ENCODE assay signal across 8 cellular contexts in the genomic region with DNA sequence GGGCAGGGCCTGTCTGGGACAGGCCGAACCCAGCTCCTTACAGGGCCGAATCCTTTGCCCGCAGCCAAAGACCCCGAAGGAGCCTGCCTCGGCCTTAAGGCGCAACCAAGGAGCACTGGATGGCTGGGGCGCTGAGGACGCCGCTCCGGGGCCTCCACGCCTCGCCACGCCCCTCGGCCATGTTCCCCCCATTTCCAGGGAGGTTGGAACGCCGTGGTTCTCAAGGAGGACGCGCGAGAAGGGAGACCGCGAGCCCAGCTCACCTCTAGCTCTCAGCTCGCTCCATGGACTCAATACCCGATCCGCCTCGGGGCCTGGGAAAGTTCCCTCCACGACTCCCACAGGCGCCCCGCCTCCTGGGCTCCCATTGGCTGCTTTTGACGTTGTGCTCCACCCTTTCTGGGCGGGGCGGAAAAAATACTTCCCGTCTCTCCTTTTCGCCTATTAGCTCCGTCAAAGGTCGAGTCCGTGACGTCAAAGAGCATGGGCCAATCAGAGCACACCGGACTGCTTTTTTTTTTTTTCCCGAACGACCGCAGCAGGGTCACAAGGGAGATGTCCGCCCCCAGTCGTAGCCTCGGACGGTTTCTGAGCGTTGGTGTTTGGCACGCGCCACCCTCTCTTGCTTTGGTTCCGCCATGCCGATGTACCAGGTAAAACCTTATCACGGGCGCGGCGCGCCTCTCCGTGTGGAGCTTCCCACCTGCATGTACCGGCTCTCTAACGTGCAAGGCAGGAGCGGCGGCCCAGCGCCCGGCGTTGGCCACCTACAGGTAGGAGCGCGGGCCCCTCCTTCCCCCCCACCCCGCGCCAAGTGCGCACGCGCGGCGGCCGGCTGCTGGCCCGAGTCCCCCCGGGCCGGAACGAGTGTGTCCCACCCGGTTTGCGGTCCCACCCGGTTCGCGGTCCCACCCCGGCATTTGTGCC.
DNase-seq lines count a peak whose midpoint lies in the region; ATAC-seq and TF ChIP-seq lines count a peak whose summit lies in the region.

No MANE protein-coding gene starts in this region.

- H3K4me2 ChIP-seq in OCI-LY3 (ENCODE audit: low read length), result peak overlapping the region; percentile 75

- peaks cover 34% of the 10 kb centered on the region for H3K79me2 ChIP-seq in OCI-LY3 (ENCODE audit: low read length)

- ATAC-seq in GM21515 (IDR thresholded peaks at IDR 0.05; ENCODE audit: unreplicated experiment) (peak; percentile 90), mucosa of descending colon (peak; percentile 96)

- H3K9ac ChIP-seq in OCI-LY3 (ENCODE audit: low read length), result peak overlapping the region; percentile 82

- H3K4me3 ChIP-seq in OCI-LY3 (ENCODE audit: low read length) (peak overlapping the region; percentile 98), mucosa of descending colon (peak overlapping the region; percentile 59)

- H3K27me3 ChIP-seq in OCI-LY3 (ENCODE audit: low read depth, low read length), result no peaks in the 10 kb centered on the region

- H3K27ac ChIP-seq in OCI-LY3 (ENCODE audit: low read length), result peak overlapping the region; percentile 83
- peak overlapping the region; percentile 89 for H3K27ac ChIP-seq in epithelial cell of prostate

- H3K9me3 ChIP-seq in OCI-LY3 (ENCODE audit: insufficient read depth, low read length), result no peaks in the 10 kb centered on the region
- no peaks in the 10 kb centered on the region for H3K9me3 ChIP-seq in mucosa of descending colon

- H3K4me1 ChIP-seq in OCI-LY3 (ENCODE audit: low read length) (peaks cover 27% of the 10 kb centered on the region), mucosa of descending colon (ENCODE audit: low read depth) (peaks cover 2% of the 10 kb centered on the region)

- TF ChIP-seq CTCF in OCI-LY3 (IDR thresholded peaks at IDR 0.05; ENCODE audit: low read depth, low read length) (no peak), mucosa of descending colon (IDR thresholded peaks at IDR 0.05) (peak; percentile 2)

- H4K20me1 ChIP-seq in OCI-LY3 (ENCODE audit: insufficient read depth, low read length), result no peaks in the 10 kb centered on the region

- peak overlapping the region; percentile 94 for H2AFZ ChIP-seq in OCI-LY3 (ENCODE audit: low read depth, low read length)

- intact Hi-C loops in mucosa of descending colon (cut with DNase I, micrococcal nuclease), result no loop called here

- no peaks in the 10 kb centered on the region for H3K36me3 ChIP-seq in OCI-LY3 (replicated peaks; ENCODE audit: low read depth, low read length)
- peaks cover 7% of the 10 kb centered on the region for H3K36me3 ChIP-seq in mucosa of descending colon (ENCODE audit: low read depth)

- DNase-seq in DMS 273 (lab: John Stamatoyannopoulos, UW; ENCODE audit: unreplicated experiment) (peak; percentile 100), HuH-7 (ENCODE audit: low spot score) (peak; percentile 99), activated T-cell treated with anti-CD3 and anti-CD28 coated beads for 4 hours (peak; percentile 99), epithelial cell of prostate (ENCODE audit: low read depth, low spot score) (peak; percentile 91), mucosa of descending colon (peak; percentile 97 to 100 (median 98))
- peak; percentile 93 for DNase-seq in stimulated activated CD8-positive, alpha-beta memory T cell treated with anti-CD3 and anti-CD28 coated beads, Interleukin-4, amount 100 ng/mL, for 24 hours (ENCODE audit: low read depth)

Comparison
In these comparisons a context has a peak if more than half of its experiments do, and no peak if none do; other contexts are left out.
1. Peak in every context shown above with its lines: DNase-seq, ATAC-seq, H3K4me3 ChIP-seq and H3K27ac ChIP-seq.